17 cellular contexts compared by ENCODE assay signal in genomic region chr3:10467904-10468610, GRCh38. TPM values are rescaled to one million over a fixed set of nuclear protein-coding genes. Genes with fewer than 3 reads are reported as not detected.
A peak's percentile ranks its signal among the peaks of the same experiment; 100 is the strongest.
DNase-seq lines count a peak whose midpoint lies in the region; TF ChIP-seq lines count a peak whose summit lies in the region.
"Had no signal": no experiment of that assay in that cellular context is flagged by ENCODE, and none has a peak within 500 bp of the region (broad histone marks: within the 10 kb centered on the region; RNA-seq: fewer than 3 reads in every experiment).

No MANE protein-coding gene starts in this region.

- H2AK5ac ChIP-seq in neuronal stem cell (ENCODE audit: low read depth, low read length) = peak overlapping the region; percentile 67

- WGBS in neuronal stem cell (ENCODE audit: extremely low coverage in 2 of 2, insufficient read length in 2 of 2, insufficient replicate concordance in 1 of 2), 2 donors = no CpG with 5 or more reads among the region's 11 CpGs

- H3K4me3 Mint-ChIP-seq in mesothelial cell of epicardium = no peak overlapping the region
- H3K4me3 Mint-ChIP-seq: activated CD4-positive, alpha-beta T cell treated with anti-CD3 and anti-CD28 coated beads for 36 hours; natural killer cell treated with Interleukin-12 subunit alpha and Interleukin-12 subunit beta and Interleukin-15 and Interleukin-18, amount 100 ng/mL, for 72 hours had no signal

- peak overlapping the region; percentile 15; the same call in 1 of the 2 replicates for H3K27ac ChIP-seq in VCaP
- H3K27ac ChIP-seq in neuronal stem cell (replicated peaks; ENCODE audit: low read length) = no peak overlapping the region
- H3K27ac ChIP-seq: SK-N-MC had no signal

- H3K4ac ChIP-seq in neuronal stem cell (ENCODE audit: low read length) = no peak overlapping the region

- H2BK5ac ChIP-seq in neuronal stem cell (ENCODE audit: low read length) = no peak overlapping the region

- no peak overlapping the region for H3K4me2 ChIP-seq in neuronal stem cell (ENCODE audit: insufficient read depth, low read length, poor library complexity, severe bottlenecking)
- H3K4me2 ChIP-seq: smooth muscle cell had no signal

- H3K18ac ChIP-seq in neuronal stem cell (ENCODE audit: low read length) = peak overlapping the region; percentile 73

- no peaks in the 10 kb centered on the region for H3K79me1 ChIP-seq in neuronal stem cell (ENCODE audit: low read depth, low read length)

- H2AFZ ChIP-seq in neuronal stem cell (ENCODE audit: low read length) = no peak overlapping the region

- no peak overlapping the region for H3K4me3 ChIP-seq in neuronal stem cell (ENCODE audit: low read length in 2 of 2)
- H3K4me3 ChIP-seq: MG63, SK-N-MC, smooth muscle cell had no signal

- no peak for TF ChIP-seq CTCF in VCaP (conservative IDR thresholded peaks at IDR 0.05)
- TF ChIP-seq CTCF in mesothelial cell of epicardium (IDR thresholded peaks at IDR 0.05; ENCODE audit: unreplicated experiment) = no peak

- peaks cover 0 to 8% (median 0%) of the 10 kb centered on the region in 3 experiments for H3K27me3 ChIP-seq in neuronal stem cell (ENCODE audit: control insufficient read depth in 3 of 3, insufficient read depth in 3 of 3, low read depth in 1 of 3, low read length in 3 of 3)
- H3K27me3 ChIP-seq: MG63 had no signal

- H3K9ac ChIP-seq in neuronal stem cell (ENCODE audit: low read depth, low read length, poor library complexity) = no peak overlapping the region

- no peak overlapping the region for H2BK12ac ChIP-seq in neuronal stem cell (ENCODE audit: low read length)

- peaks cover 62% of the 10 kb centered on the region for H3K27me3 Mint-ChIP-seq in mesothelial cell of epicardium (ENCODE audit: low read depth)

- H3K27ac Mint-ChIP-seq in mesothelial cell of epicardium = no peak overlapping the region
- H3K27ac Mint-ChIP-seq: activated CD4-positive, alpha-beta T cell treated with anti-CD3 and anti-CD28 coated beads for 36 hours; natural killer cell treated with Interleukin-12 subunit alpha and Interleukin-12 subunit beta and Interleukin-15 and Interleukin-18, amount 100 ng/mL, for 72 hours had no signal

- H3K36me3 ChIP-seq in neuronal stem cell (replicated peaks in 1 of 2; ENCODE audit: control insufficient read depth in 2 of 2, insufficient read depth in 2 of 2, low read length in 2 of 2) = peaks cover 0 to 1% of the 10 kb centered on the region in 2 donors
- H3K36me3 ChIP-seq: MG63 had no signal

- peaks cover 9 to 18% of the 10 kb centered on the region in 2 donors for H3K4me1 ChIP-seq in neuronal stem cell (ENCODE audit: control insufficient read depth in 2 of 2, insufficient read depth in 1 of 2, low read depth in 1 of 2, low read length in 2 of 2)

- DNase-seq in Daoy (ENCODE audit: low read depth) (peak; percentile 43), NCI-H1694 (lab: John Stamatoyannopoulos, UW) (peak; percentile 43), neuronal stem cell (ENCODE audit: low spot score) (no peak), HPDE6-E6E7 (ENCODE audit: extremely low spot score) (no peak), DMS153 (lab: John Stamatoyannopoulos, UW) (no peak), mesothelial cell of epicardium (ENCODE audit: low spot score in 2 of 2, unreplicated experiment in 2 of 2) (no peak)
- DNase-seq: activated CD4-positive, alpha-beta T cell treated with anti-CD3 and anti-CD28 coated beads for 36 hours; activated effector memory CD4-positive, alpha-beta T cell treated with anti-CD3 and anti-CD28 coated beads, Interleukin-2, amount 50 U/mL, for 16 hours; amniotic stem cell; mesenchymal stem cell; MG63; NCI-H82; stimulated activated CD4-positive, alpha-beta T cell treated with anti-CD3 and anti-CD28 coated beads, Interleukin-4, amount 100 ng/mL, for 4 hours had no signal

- no peaks in the 10 kb centered on the region for H3K4me1 Mint-ChIP-seq in mesothelial cell of epicardium

- H2BK120ac ChIP-seq in neuronal stem cell (ENCODE audit: low read depth, low read length) = no peak overlapping the region

- H4K91ac ChIP-seq in neuronal stem cell (ENCODE audit: low read depth, low read length, poor library complexity) = no peak overlapping the region

- no peaks in the 10 kb centered on the region for H3K9me3 ChIP-seq in neuronal stem cell (replicated peaks in 1 of 2; ENCODE audit: control insufficient read depth in 2 of 2, insufficient read depth in 1 of 2, low read depth in 1 of 2, low read length in 2 of 2)
- H3K9me3 ChIP-seq: MG63 had no signal

- no peaks in the 10 kb centered on the region for H3K9me3 Mint-ChIP-seq in mesothelial cell of epicardium
- H3K9me3 Mint-ChIP-seq: natural killer cell treated with Interleukin-12 subunit alpha and Interleukin-12 subunit beta and Interleukin-15 and Interleukin-18, amount 100 ng/mL, for 72 hours had no signal

- no peak overlapping the region for H4K8ac ChIP-seq in neuronal stem cell (ENCODE audit: low read depth, low read length)

- H2BK15ac ChIP-seq in neuronal stem cell (ENCODE audit: low read length) = peak overlapping the region; percentile 27

- no peak overlapping the region for H3K14ac ChIP-seq in neuronal stem cell (ENCODE audit: low read length)

- no peaks in the 10 kb centered on the region for H3K36me3 Mint-ChIP-seq in mesothelial cell of epicardium
- H3K36me3 Mint-ChIP-seq: natural killer cell treated with Interleukin-12 subunit alpha and Interleukin-12 subunit beta and Interleukin-15 and Interleukin-18, amount 100 ng/mL, for 72 hours had no signal

- no peak overlapping the region for H3K23ac ChIP-seq in neuronal stem cell (ENCODE audit: low read depth, low read length, poor library complexity)

RNA-seq across cellular contexts. Expression of gene ATP2B2, which starts 37.3 kb away (rescaled TPM):
- total RNA-seq in Daoy (2014; rRNA removed; shearing (Covaris generic)) = 0.09 TPM in 1 of 2 replicates, not detected in the other
- polyA plus RNA-seq in neuronal stem cell (2013, experiment 1 of 2) = 0.15 TPM
- polyA plus RNA-seq in neuronal stem cell (2013, experiment 2 of 2) = 0.17 TPM
- not detected in 3 replicates for total RNA-seq in mesothelial cell of epicardium
- total RNA-seq: natural killer cell treated with Interleukin-12 subunit alpha and Interleukin-12 subunit beta and Interleukin-15 and Interleukin-18, amount 100 ng/mL, for 72 hours; smooth muscle cell had no signal
- polyA plus RNA-seq: smooth muscle cell had no signal

Comparison
In these comparisons a context has a peak if more than half of its experiments do, and no peak if none do; other contexts are left out.
1. DNase-seq: peak in Daoy (single experiment) and NCI-H1694 (single experiment); none in neuronal stem cell (single experiment), HPDE6-E6E7 (single experiment), DMS153 (single experiment) and mesothelial cell of epicardium (0 of 2).